Comparison of ENCODE assay signal across 10 cellular contexts in genomic region chr20:3800256-3800877, GRCh38. TPM values are rescaled to one million over a fixed set of nuclear protein-coding genes. Genes with fewer than 3 reads are reported as not detected.
DNase-seq lines count a peak whose midpoint lies in the region; ATAC-seq and TF ChIP-seq lines count a peak whose summit lies in the region.
"Had no signal": no experiment of that assay in that cellular context is flagged by ENCODE, and none has a peak within 500 bp of the region (broad histone marks: within the 10 kb centered on the region; RNA-seq: fewer than 3 reads in every experiment).

No MANE protein-coding gene starts in this region.

- peak overlapping the region; percentile 18 for H3K4me3 ChIP-seq in CD4-positive, CD25-positive, alpha-beta regulatory T cell (ENCODE audit: low read depth, low read length)
- no peak overlapping the region for H3K4me3 ChIP-seq in HUES6 (ENCODE audit: low read depth, low read length)
- H3K4me3 ChIP-seq in naive thymus-derived CD4-positive, alpha-beta T cell (ENCODE audit: low read length) = peak overlapping the region; percentile 90
- H3K4me3 ChIP-seq: tibial artery had no signal

- no peaks in the 10 kb centered on the region for H3K9me3 ChIP-seq in CD4-positive, CD25-positive, alpha-beta regulatory T cell (ENCODE audit: control insufficient read depth in 2 of 2, low read length in 2 of 2)
- no peaks in the 10 kb centered on the region for H3K9me3 ChIP-seq in HUES6 (ENCODE audit: control insufficient read depth, insufficient read depth, low read depth, low read length)
- no peaks in the 10 kb centered on the region for H3K9me3 ChIP-seq in naive thymus-derived CD4-positive, alpha-beta T cell (ENCODE audit: control insufficient read depth in 2 of 3, low read length in 3 of 3)
- H3K9me3 ChIP-seq: tibial artery had no signal

- CTCF ChIA-PET in naive thymus-derived CD4-positive, alpha-beta T cell (lab: Charles Lee) = interaction anchor here (0.9 to 4.7 kb wide), 3 partner anchors 12 to 20 kb away, joined by 3 to 45 read pairs (median 12); partner anchors contain the start of gene AP5S1

- peaks cover 7 to 77% (median 48%) of the 10 kb centered on the region in 4 donors for H3K4me1 Mint-ChIP-seq in CD4-positive, CD25-positive, alpha-beta regulatory T cell
- peaks cover 59% of the 10 kb centered on the region for H3K4me1 Mint-ChIP-seq in chondrocyte (ENCODE audit: low read depth)
- peaks cover 47 to 79% (median 62%) of the 10 kb centered on the region in 7 donors for H3K4me1 Mint-ChIP-seq in naive thymus-derived CD4-positive, alpha-beta T cell

- peak overlapping the region; percentile 31 for H3K9ac ChIP-seq in HUES6 (ENCODE audit: low read length)

- peak overlapping the region in 3 of 4 donors; percentile 99 to 100 (median 100) for H3K4me3 Mint-ChIP-seq in CD4-positive, CD25-positive, alpha-beta regulatory T cell
- no peak overlapping the region for H3K4me3 Mint-ChIP-seq in chondrocyte (ENCODE audit: unreplicated experiment)
- peak overlapping the region; percentile 32 to 99 (median 97) for H3K4me3 Mint-ChIP-seq in naive thymus-derived CD4-positive, alpha-beta T cell

- no peak for ATAC-seq in CD4-positive, CD25-positive, alpha-beta regulatory T cell (ENCODE audit: low read depth in 2 of 2)
- ATAC-seq in naive thymus-derived CD4-positive, alpha-beta T cell = no peak
- ATAC-seq in HG03342 (IDR thresholded peaks at IDR 0.05; ENCODE audit: unreplicated experiment) = no peak

- peaks cover 4% of the 10 kb centered on the region for H3K27me3 Mint-ChIP-seq in CD4-positive, CD25-positive, alpha-beta regulatory T cell
- H3K27me3 Mint-ChIP-seq in chondrocyte (ENCODE audit: low read depth) = no peaks in the 10 kb centered on the region
- H3K27me3 Mint-ChIP-seq in naive thymus-derived CD4-positive, alpha-beta T cell = no peaks in the 10 kb centered on the region

- peaks cover 70% of the 10 kb centered on the region for H3K36me3 Mint-ChIP-seq in CD4-positive, CD25-positive, alpha-beta regulatory T cell
- peaks cover 32% of the 10 kb centered on the region for H3K36me3 Mint-ChIP-seq in chondrocyte (ENCODE audit: low read depth)
- H3K36me3 Mint-ChIP-seq in naive thymus-derived CD4-positive, alpha-beta T cell = peaks cover 15 to 69% (median 47%) of the 10 kb centered on the region in 5 donors

- intact Hi-C loops in naive thymus-derived CD4-positive, alpha-beta T cell (cut with micrococcal nuclease) = no loop called here

- no peak for TF ChIP-seq CTCF in chondrocyte (IDR thresholded peaks at IDR 0.05)

- TF ChIP-seq POLR2A in erythroblast (IDR thresholded peaks at IDR 0.05; ENCODE audit: low read length) = no peak

- POLR2A ChIA-PET in naive thymus-derived CD4-positive, alpha-beta T cell (lab: Charles Lee) = interaction anchor here (1.0 to 2.5 kb wide), 4 partner anchors 11 to 55 kb away, joined by 3 to 24 read pairs (median 8); partner anchors contain the start of genes ADISSP and CENPB

- peaks cover 75% of the 10 kb centered on the region for H3K4me1 ChIP-seq in CD4-positive, CD25-positive, alpha-beta regulatory T cell (ENCODE audit: control insufficient read depth, insufficient read depth, low read length, poor library complexity, severe bottlenecking)
- H3K4me1 ChIP-seq in HUES6 (ENCODE audit: control insufficient read depth, insufficient read depth, low read length) = peaks cover 43% of the 10 kb centered on the region
- peaks cover 36 to 46% of the 10 kb centered on the region in 2 donors for H3K4me1 ChIP-seq in naive thymus-derived CD4-positive, alpha-beta T cell (ENCODE audit: control insufficient read depth in 2 of 2, insufficient read depth in 2 of 2, low read length in 2 of 2)

- H3K36me3 ChIP-seq in CD4-positive, CD25-positive, alpha-beta regulatory T cell (ENCODE audit: control insufficient read depth, insufficient read depth, low read length) = peaks cover 60% of the 10 kb centered on the region
- H3K36me3 ChIP-seq in HUES6 (ENCODE audit: control insufficient read depth, insufficient read depth, low read length) = peaks cover 46% of the 10 kb centered on the region
- H3K36me3 ChIP-seq in naive thymus-derived CD4-positive, alpha-beta T cell (ENCODE audit: control insufficient read depth in 2 of 3, insufficient read depth in 3 of 3, low read length in 3 of 3) = peaks cover 36 to 73% (median 43%) of the 10 kb centered on the region in 3 experiments

- peak overlapping the region; percentile 96 to 98 (median 96) for H3K27ac Mint-ChIP-seq in CD4-positive, CD25-positive, alpha-beta regulatory T cell
- H3K27ac Mint-ChIP-seq in chondrocyte (ENCODE audit: unreplicated experiment) = peak overlapping the region; percentile 59
- peak overlapping the region; percentile 74 to 100 (median 97) for H3K27ac Mint-ChIP-seq in naive thymus-derived CD4-positive, alpha-beta T cell

- no peaks in the 10 kb centered on the region for H3K9me3 Mint-ChIP-seq in CD4-positive, CD25-positive, alpha-beta regulatory T cell
- no peaks in the 10 kb centered on the region for H3K9me3 Mint-ChIP-seq in chondrocyte (ENCODE audit: low read depth)
- H3K9me3 Mint-ChIP-seq in naive thymus-derived CD4-positive, alpha-beta T cell = no peaks in the 10 kb centered on the region

- DNase-seq in CD4-positive, CD25-positive, alpha-beta regulatory T cell = no peak
- DNase-seq in chondrocyte (ENCODE audit: low spot score) (no peak), COLO829 (ENCODE audit: low spot score) (no peak), LoVo (ENCODE audit: low spot score) (no peak), erythroblast (lab: John Stamatoyannopoulos, UW) (no peak)
- no peak for DNase-seq in naive thymus-derived CD4-positive, alpha-beta T cell
- DNase-seq: activated effector memory CD4-positive, alpha-beta T cell treated with anti-CD3 and anti-CD28 coated beads, Interleukin-2, amount 50 U/mL, for 16 hours; tibial artery had no signal

- no peaks in the 10 kb centered on the region for H3K27me3 ChIP-seq in CD4-positive, CD25-positive, alpha-beta regulatory T cell (ENCODE audit: control insufficient read depth, insufficient read depth, low read length)
- no peaks in the 10 kb centered on the region for H3K27me3 ChIP-seq in HUES6 (ENCODE audit: control insufficient read depth, insufficient read depth, low read length)
- H3K27me3 ChIP-seq in naive thymus-derived CD4-positive, alpha-beta T cell (ENCODE audit: control insufficient read depth in 2 of 2, insufficient read depth in 2 of 2, low read length in 2 of 2) = no peaks in the 10 kb centered on the region
- H3K27me3 ChIP-seq: tibial artery had no signal

- peak overlapping the region; percentile 73 for H3K27ac ChIP-seq in CD4-positive, CD25-positive, alpha-beta regulatory T cell (ENCODE audit: insufficient read depth, low read length, poor library complexity, severe bottlenecking)
- H3K27ac ChIP-seq in HUES6 (ENCODE audit: low read depth, low read length) = no peak overlapping the region
- peak overlapping the region; percentile 78 for H3K27ac ChIP-seq in naive thymus-derived CD4-positive, alpha-beta T cell (ENCODE audit: low read depth, low read length)
- H3K27ac ChIP-seq: tibial artery had no signal

RNA-seq across cellular contexts. Expression of gene CDC25B, which starts 4.3 kb away (rescaled TPM):
- 310 TPM for total RNA-seq in CD4-positive, CD25-positive, alpha-beta regulatory T cell
- 10 to 100 TPM; 39.7 to 48.4 (median 47.0) TPM for polyA plus RNA-seq in CD4-positive, CD25-positive, alpha-beta regulatory T cell
- total RNA-seq in chondrocyte = 48.7 to 60.1 TPM (median 57.8 TPM) in 3 replicates
- 100 to 1,000 TPM; 166 to 392 (median 281) TPM for total RNA-seq in naive thymus-derived CD4-positive, alpha-beta T cell
- polyA plus RNA-seq in naive thymus-derived CD4-positive, alpha-beta T cell = 10 to 100 TPM; 37.0 to 45.7 TPM

RNA-seq across cellular contexts. Expression of gene CENPB, which starts 13.8 kb away (rescaled TPM):
- 38.5 TPM for total RNA-seq in CD4-positive, CD25-positive, alpha-beta regulatory T cell
- polyA plus RNA-seq in CD4-positive, CD25-positive, alpha-beta regulatory T cell = 1 to 10 TPM; 1.2 to 1.9 (median 1.5) TPM
- total RNA-seq in chondrocyte = 91.1 to 94.9 TPM (median 92.1 TPM) in 3 replicates
- total RNA-seq in naive thymus-derived CD4-positive, alpha-beta T cell = 10 to 100 TPM; 35.3 to 73.6 (median 50.0) TPM
- 1 to 10 TPM; 1.3 to 1.8 TPM for polyA plus RNA-seq in naive thymus-derived CD4-positive, alpha-beta T cell

RNA-seq across cellular contexts. Expression of gene SPEF1, which starts 19.1 kb away (rescaled TPM):
- total RNA-seq in CD4-positive, CD25-positive, alpha-beta regulatory T cell = not detected
- not detected for polyA plus RNA-seq in CD4-positive, CD25-positive, alpha-beta regulatory T cell
- 0.12 to 0.60 TPM in 2 of 3 replicates, not detected in the other for total RNA-seq in chondrocyte
- total RNA-seq in naive thymus-derived CD4-positive, alpha-beta T cell = under 1 TPM in 3 of 5 experiments, not detected in 2; 0.24 to 0.32 (median 0.29) TPM
- not detected for polyA plus RNA-seq in naive thymus-derived CD4-positive, alpha-beta T cell

RNA-seq across cellular contexts. Expression of gene AP5S1, which starts 20.0 kb away (rescaled TPM):
- 10.5 TPM for total RNA-seq in CD4-positive, CD25-positive, alpha-beta regulatory T cell
- polyA plus RNA-seq in CD4-positive, CD25-positive, alpha-beta regulatory T cell = 10 to 100 TPM; 18.7 to 22.2 (median 20.4) TPM
- 17.9 to 24.5 TPM (median 20.1 TPM) in 3 replicates for total RNA-seq in chondrocyte
- total RNA-seq in naive thymus-derived CD4-positive, alpha-beta T cell = 10 to 100 TPM in 4 of 5 experiments, 1 to 10 TPM in 1; 7.9 to 14.0 (median 10.8) TPM
- 10 to 100 TPM; 19.8 to 25.9 TPM for polyA plus RNA-seq in naive thymus-derived CD4-positive, alpha-beta T cell

RNA-seq across cellular contexts. Expression of gene ADISSP, which starts 32.8 kb away (rescaled TPM):
- 14.8 TPM for total RNA-seq in CD4-positive, CD25-positive, alpha-beta regulatory T cell
- polyA plus RNA-seq in CD4-positive, CD25-positive, alpha-beta regulatory T cell = 10 to 100 TPM; 19.3 to 25.5 (median 22.1) TPM
- total RNA-seq in chondrocyte = 23.5 to 30.4 TPM (median 26.7 TPM) in 3 replicates
- total RNA-seq in naive thymus-derived CD4-positive, alpha-beta T cell = 10 to 100 TPM; 14.0 to 27.4 (median 18.4) TPM
- polyA plus RNA-seq in naive thymus-derived CD4-positive, alpha-beta T cell = 10 to 100 TPM; 20.7 to 21.7 TPM
